19 cellular contexts compared by ENCODE assay signal in the genomic region with DNA sequence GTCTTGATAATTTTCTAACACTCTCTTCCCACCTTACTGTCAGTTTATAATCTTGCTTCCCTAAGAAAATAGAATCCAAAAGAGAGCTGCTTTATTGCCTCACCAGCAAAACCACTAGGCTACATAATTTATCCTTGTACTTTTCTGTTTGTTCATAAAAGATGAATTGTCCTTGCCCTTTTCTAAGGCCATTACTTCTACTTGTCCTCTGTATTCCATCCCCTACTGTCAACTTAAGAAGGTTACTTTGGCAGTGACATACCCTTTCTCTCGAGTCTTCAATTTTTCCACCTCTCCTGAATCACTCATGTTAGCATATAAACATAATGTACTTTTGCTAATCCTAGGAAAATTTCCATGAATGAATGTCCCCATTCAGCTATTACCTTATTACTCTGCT. TPM values are rescaled to one million over a fixed set of nuclear protein-coding genes. Genes with fewer than 3 reads are reported as not detected.
DNase-seq lines count a peak whose midpoint lies in the region; ATAC-seq and TF ChIP-seq lines count a peak whose summit lies in the region.
"Had no signal": no experiment of that assay in that cellular context is flagged by ENCODE, and none has a peak within 500 bp of the region (broad histone marks: within the 10 kb centered on the region; RNA-seq: fewer than 3 reads in every experiment).

No MANE protein-coding gene starts in this region.

- intact Hi-C loops in activated CD8-positive, alpha-beta T cell treated with anti-CD3 and anti-CD28 coated beads for 36 hours (cut with micrococcal nuclease) = no loop called here
- intact Hi-C loops in CD8-positive, alpha-beta T cell (cut with DNase I, micrococcal nuclease) = loop anchor here (5.0 kb wide), 2 partner anchors 87 to 302 kb away; a partner anchor contains a TSS

- no peaks in the 10 kb centered on the region for H3K27me3 ChIP-seq in CD8-positive, alpha-beta T cell (ENCODE audit: insufficient read depth, low read length)

- H3K27me3 Mint-ChIP-seq in activated CD8-positive, alpha-beta T cell treated with anti-CD3 and anti-CD28 coated beads, Interleukin-2, amount 10 ng/mL, durations not matched to agents 7 days and 5 days (ENCODE audit: low read depth) = no peaks in the 10 kb centered on the region
- H3K27me3 Mint-ChIP-seq in activated CD8-positive, alpha-beta T cell treated with anti-CD3 and anti-CD28 coated beads for 36 hours = no peaks in the 10 kb centered on the region
- H3K27me3 Mint-ChIP-seq in CD8-positive, alpha-beta T cell (ENCODE audit: low read depth) = no peaks in the 10 kb centered on the region
- no peaks in the 10 kb centered on the region for H3K27me3 Mint-ChIP-seq in T-cell
- no peaks in the 10 kb centered on the region for H3K27me3 Mint-ChIP-seq in naive thymus-derived CD8-positive, alpha-beta T cell

- H3K4me1 ChIP-seq in CD8-positive, alpha-beta T cell (ENCODE audit: insufficient read depth, low read length) = peaks cover 45% of the 10 kb centered on the region

- ATAC-seq in activated CD8-positive, alpha-beta T cell treated with anti-CD3 and anti-CD28 coated beads, Interleukin-2, amount 10 ng/mL, durations not matched to agents 7 days and 5 days = no peak
- no peak for ATAC-seq in activated CD8-positive, alpha-beta T cell treated with anti-CD3 and anti-CD28 coated beads for 36 hours
- no peak for ATAC-seq in CD8-positive, alpha-beta T cell
- no peak for ATAC-seq in T-cell (replicated peaks in 1 of 4)
- ATAC-seq in naive thymus-derived CD8-positive, alpha-beta T cell = no peak
- ATAC-seq: GM23338, HCT116 had no signal

- H3K36me3 ChIP-seq in CD8-positive, alpha-beta T cell (ENCODE audit: insufficient read depth, low read length) = peaks cover 14% of the 10 kb centered on the region

- CTCF ChIA-PET in activated CD8-positive, alpha-beta T cell treated with anti-CD3 and anti-CD28 coated beads, Interleukin-2, amount 10 ng/mL, durations not matched to agents 7 days and 5 days (lab: Charles Lee) = interaction anchor here (3.0 to 6.4 kb wide), 5 partner anchors 23 to 248 kb away, joined by 21 to 59 read pairs (median 41); no protein-coding TSS in a partner anchor
- CTCF ChIA-PET in activated CD8-positive, alpha-beta T cell treated with anti-CD3 and anti-CD28 coated beads for 36 hours (lab: Charles Lee) = interaction anchor here (1.0 to 3.6 kb wide), 4 partner anchors 23 to 301 kb away, joined by 5 to 18 read pairs (median 10); no protein-coding TSS in a partner anchor
- CTCF ChIA-PET in CD8-positive, alpha-beta T cell (lab: Charles Lee) = interaction anchor here (0.9 to 4.4 kb wide), 7 partner anchors 10 to 131 kb away, joined by 3 to 39 read pairs (median 9); no protein-coding TSS in a partner anchor
- CTCF ChIA-PET in T-cell (lab: Charles Lee) = interaction anchor here (0.8 to 1.9 kb wide), 8 partner anchors 15 to 248 kb away, joined by 3 to 9 read pairs (median 6); no protein-coding TSS in a partner anchor

- no peaks in the 10 kb centered on the region for H3K9me3 ChIP-seq in CD8-positive, alpha-beta T cell (ENCODE audit: low read length)

- POLR2A ChIA-PET in activated CD8-positive, alpha-beta T cell treated with anti-CD3 and anti-CD28 coated beads, Interleukin-2, amount 10 ng/mL, durations not matched to agents 7 days and 5 days (lab: Charles Lee) = no interaction called here
- POLR2A ChIA-PET in activated CD8-positive, alpha-beta T cell treated with anti-CD3 and anti-CD28 coated beads for 36 hours (lab: Charles Lee) = interaction anchor here (0.7 to 2.5 kb wide), 3 partner anchors 15 to 87 kb away, joined by 3 to 9 read pairs (median 5); no protein-coding TSS in a partner anchor
- POLR2A ChIA-PET in CD8-positive, alpha-beta T cell (lab: Charles Lee) = interaction anchor here (1.3 kb wide), 1 partner anchor 37 kb away, joined by 4 read pairs; no protein-coding TSS in a partner anchor
- POLR2A ChIA-PET in T-cell (lab: Charles Lee) = interaction anchor here in 1 of 2 donors (0.8 to 1.0 kb wide), 2 partner anchors 16 to 49 kb away, joined by 3 to 5 read pairs; no protein-coding TSS in a partner anchor
- POLR2A ChIA-PET in naive thymus-derived CD8-positive, alpha-beta T cell (lab: Charles Lee) = no interaction called here

- peak overlapping the region; percentile 15 for H3K27ac Mint-ChIP-seq in activated CD8-positive, alpha-beta T cell treated with anti-CD3 and anti-CD28 coated beads, Interleukin-2, amount 10 ng/mL, durations not matched to agents 7 days and 5 days
- no peak overlapping the region for H3K27ac Mint-ChIP-seq in activated CD8-positive, alpha-beta T cell treated with anti-CD3 and anti-CD28 coated beads for 36 hours
- H3K27ac Mint-ChIP-seq in CD8-positive, alpha-beta T cell = peak overlapping the region; percentile 33
- peak overlapping the region; percentile 8 to 47 for H3K27ac Mint-ChIP-seq in T-cell
- peak overlapping the region in 9 of 10 donors; percentile 16 to 91 (median 72) for H3K27ac Mint-ChIP-seq in naive thymus-derived CD8-positive, alpha-beta T cell
- H3K27ac Mint-ChIP-seq: GM23338 had no signal

- no peak overlapping the region for H3K4me3 Mint-ChIP-seq in activated CD8-positive, alpha-beta T cell treated with anti-CD3 and anti-CD28 coated beads, Interleukin-2, amount 10 ng/mL, durations not matched to agents 7 days and 5 days
- H3K4me3 Mint-ChIP-seq in activated CD8-positive, alpha-beta T cell treated with anti-CD3 and anti-CD28 coated beads for 36 hours = no peak overlapping the region
- no peak overlapping the region for H3K4me3 Mint-ChIP-seq in CD8-positive, alpha-beta T cell
- no peak overlapping the region for H3K4me3 Mint-ChIP-seq in T-cell
- no peak overlapping the region for H3K4me3 Mint-ChIP-seq in naive thymus-derived CD8-positive, alpha-beta T cell
- H3K4me3 Mint-ChIP-seq: CD14-positive monocyte, GM23338 had no signal

- H3K9me3 Mint-ChIP-seq in activated CD8-positive, alpha-beta T cell treated with anti-CD3 and anti-CD28 coated beads, Interleukin-2, amount 10 ng/mL, durations not matched to agents 7 days and 5 days (ENCODE audit: insufficient read depth) = peaks cover 6% of the 10 kb centered on the region
- H3K9me3 Mint-ChIP-seq in activated CD8-positive, alpha-beta T cell treated with anti-CD3 and anti-CD28 coated beads for 36 hours = peaks cover 2% of the 10 kb centered on the region
- no peaks in the 10 kb centered on the region for H3K9me3 Mint-ChIP-seq in CD8-positive, alpha-beta T cell
- H3K9me3 Mint-ChIP-seq in T-cell = peaks cover 2 to 4% (median 3%) of the 10 kb centered on the region in 3 donors
- peaks cover 0 to 12% (median 4%) of the 10 kb centered on the region in 9 donors for H3K9me3 Mint-ChIP-seq in naive thymus-derived CD8-positive, alpha-beta T cell
- H3K9me3 Mint-ChIP-seq: GM23338 had no signal

- no peak for TF ChIP-seq CTCF in activated CD8-positive, alpha-beta T cell treated with anti-CD3 and anti-CD28 coated beads for 36 hours (IDR thresholded peaks at IDR 0.05)
- TF ChIP-seq CTCF in CD8-positive, alpha-beta T cell (IDR thresholded peaks at IDR 0.05) = no peak

- H3K27ac ChIP-seq in CD8-positive, alpha-beta T cell (ENCODE audit: low read depth, low read length) = no peak overlapping the region

- H3K4me3 ChIP-seq in CD8-positive, alpha-beta T cell (ENCODE audit: low read depth, low read length) = no peak overlapping the region
- H3K4me3 ChIP-seq: GM23338 had no signal

- H3K4me1 Mint-ChIP-seq in activated CD8-positive, alpha-beta T cell treated with anti-CD3 and anti-CD28 coated beads, Interleukin-2, amount 10 ng/mL, durations not matched to agents 7 days and 5 days (ENCODE audit: low read depth) = peaks cover 44% of the 10 kb centered on the region
- H3K4me1 Mint-ChIP-seq in activated CD8-positive, alpha-beta T cell treated with anti-CD3 and anti-CD28 coated beads for 36 hours (ENCODE audit: low read depth) = peaks cover 46% of the 10 kb centered on the region
- H3K4me1 Mint-ChIP-seq in CD8-positive, alpha-beta T cell (ENCODE audit: low read depth) = peaks cover 59% of the 10 kb centered on the region
- peaks cover 49 to 65% (median 63%) of the 10 kb centered on the region in 3 donors for H3K4me1 Mint-ChIP-seq in T-cell
- H3K4me1 Mint-ChIP-seq in naive thymus-derived CD8-positive, alpha-beta T cell = peaks cover 24 to 60% (median 49%) of the 10 kb centered on the region in 4 donors
- H3K4me1 Mint-ChIP-seq: GM23338 had no signal

- DNase-seq in activated CD8-positive, alpha-beta T cell treated with anti-CD3 and anti-CD28 coated beads, Interleukin-2, amount 10 ng/mL, durations not matched to agents 7 days and 5 days = no peak
- no peak for DNase-seq in activated CD8-positive, alpha-beta T cell treated with anti-CD3 and anti-CD28 coated beads for 36 hours
- DNase-seq in CD8-positive, alpha-beta T cell = no peak
- DNase-seq in T-cell (no peak), GOT3 (lab: John Stamatoyannopoulos, UW) (no peak), pons (ENCODE audit: low spot score) (no peak), NCI-H2029 treated with DMSO at 0.1 percent for 48 hours (lab: John Stamatoyannopoulos, UW) (no peak)
- no peak for DNase-seq in naive thymus-derived CD8-positive, alpha-beta T cell
- DNase-seq: 8988T, DMS53, EL, NCI-H1105 treated with DMSO at 0.1 percent for 48 hours, NCI-H1694, NCI-H524 treated with DMSO at 0.1 percent for 48 hours, RPMI8226, SHP77 treated with DMSO at 0.1 percent for 48 hours had no signal

- H3K36me3 Mint-ChIP-seq in activated CD8-positive, alpha-beta T cell treated with anti-CD3 and anti-CD28 coated beads, Interleukin-2, amount 10 ng/mL, durations not matched to agents 7 days and 5 days (ENCODE audit: low read depth) = peaks cover 73% of the 10 kb centered on the region
- H3K36me3 Mint-ChIP-seq in activated CD8-positive, alpha-beta T cell treated with anti-CD3 and anti-CD28 coated beads for 36 hours (ENCODE audit: low read depth) = peaks cover 69% of the 10 kb centered on the region
- H3K36me3 Mint-ChIP-seq in CD8-positive, alpha-beta T cell = peaks cover 72% of the 10 kb centered on the region
- H3K36me3 Mint-ChIP-seq in T-cell = peaks cover 73% of the 10 kb centered on the region
- peaks cover 17 to 67% (median 37%) of the 10 kb centered on the region in 3 donors for H3K36me3 Mint-ChIP-seq in naive thymus-derived CD8-positive, alpha-beta T cell

RNA-seq across cellular contexts. Expression of a gene that starts 18.0 kb away (rescaled TPM):
- total RNA-seq in activated CD8-positive, alpha-beta T cell treated with anti-CD3 and anti-CD28 coated beads, Interleukin-2, amount 10 ng/mL, durations not matched to agents 7 days and 5 days = 10 to 100 TPM; 28.3 to 30.4 TPM
- 10 to 100 TPM; 29.8 to 32.9 TPM for total RNA-seq in activated CD8-positive, alpha-beta T cell treated with anti-CD3 and anti-CD28 coated beads for 36 hours
- 100 to 1,000 TPM; 161 to 178 TPM for total RNA-seq in CD8-positive, alpha-beta T cell
- 100 to 1,000 TPM in 1 of 5 donors, 10 to 100 TPM in 4; 53.3 to 100 (median 60.8) TPM for total RNA-seq in T-cell
- 10 to 100 TPM; 56.4 to 56.9 TPM for total RNA-seq in naive thymus-derived CD8-positive, alpha-beta T cell
- 10 to 100 TPM; 29.6 to 41.9 (median 32.2) TPM for polyA plus RNA-seq in naive thymus-derived CD8-positive, alpha-beta T cell

RNA-seq across cellular contexts. Expression of a gene that starts 47.7 kb away (rescaled TPM):
- total RNA-seq in activated CD8-positive, alpha-beta T cell treated with anti-CD3 and anti-CD28 coated beads, Interleukin-2, amount 10 ng/mL, durations not matched to agents 7 days and 5 days = 10 to 100 TPM; 12.9 to 14.5 TPM
- 100 to 1,000 TPM; 102 to 108 TPM for total RNA-seq in activated CD8-positive, alpha-beta T cell treated with anti-CD3 and anti-CD28 coated beads for 36 hours
- 10 to 100 TPM; 88.0 to 90.4 TPM for total RNA-seq in CD8-positive, alpha-beta T cell
- total RNA-seq in T-cell = 100 to 1,000 TPM in 2 of 5 donors, 10 to 100 TPM in 3; 82.6 to 114 (median 96.0) TPM
- total RNA-seq in naive thymus-derived CD8-positive, alpha-beta T cell = 10 to 100 TPM; 94.8 to 97.7 TPM
- polyA plus RNA-seq in naive thymus-derived CD8-positive, alpha-beta T cell = 10 to 100 TPM; 16.7 to 22.9 (median 19.1) TPM
- polyA plus RNA-seq: GM23338 had no signal

Comparison
In these comparisons a context has a peak if more than half of its experiments do, and no peak if none do; other contexts are left out.
1. RNA of a gene that starts 47.7 kb away (total RNA-seq): 102 to 108 TPM in activated CD8-positive, alpha-beta T cell treated with anti-CD3 and anti-CD28 coated beads for 36 hours, 94.8 to 97.7 TPM in naive thymus-derived CD8-positive, alpha-beta T cell, 82.6 to 114 TPM in T-cell and 88.0 to 90.4 TPM in CD8-positive, alpha-beta T cell; 12.9 to 14.5 TPM in activated CD8-positive, alpha-beta T cell treated with anti-CD3 and anti-CD28 coated beads, Interleukin-2, amount 10 ng/mL, durations not matched to agents 7 days and 5 days; every median in the first group is over 4 times any median in the second.
2. POLR2A ChIA-PET loops: an anchor here in activated CD8-positive, alpha-beta T cell treated with anti-CD3 and anti-CD28 coated beads for 36 hours (0.7 to 2.5 kb wide) and CD8-positive, alpha-beta T cell (1.3 kb wide); none called in activated CD8-positive, alpha-beta T cell treated with anti-CD3 and anti-CD28 coated beads, Interleukin-2, amount 10 ng/mL, durations not matched to agents 7 days and 5 days and naive thymus-derived CD8-positive, alpha-beta T cell.